Comparison of ENCODE assay signal across 16 cellular contexts in the genomic region with DNA sequence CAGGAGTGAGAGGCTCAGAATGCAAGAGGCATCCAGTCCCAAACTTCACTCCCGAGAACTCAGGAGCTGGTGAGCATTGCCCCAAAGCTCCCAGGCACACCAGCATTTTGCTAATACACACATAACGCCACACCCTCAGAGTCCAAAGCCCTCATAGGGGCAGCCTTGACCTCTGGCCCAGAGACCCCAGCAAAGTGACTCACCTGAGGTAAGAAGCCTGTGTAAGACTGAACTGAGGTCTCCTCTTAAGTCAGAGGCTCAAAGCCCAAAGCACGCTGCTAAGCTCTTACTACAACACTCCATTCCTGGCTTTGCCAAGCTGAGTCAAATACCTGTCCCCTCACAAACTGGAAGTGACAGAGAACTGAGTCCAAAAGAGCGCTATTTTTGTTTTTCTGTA. TPM values are rescaled to one million over a fixed set of nuclear protein-coding genes. Genes with fewer than 3 reads are reported as not detected.
A peak's percentile ranks its signal among the peaks of the same experiment; 100 is the strongest.
DNase-seq lines count a peak whose midpoint lies in the region; TF ChIP-seq lines count a peak whose summit lies in the region.
"Had no signal": no experiment of that assay in that cellular context is flagged by ENCODE, and none has a peak within 500 bp of the region (broad histone marks: within the 10 kb centered on the region; RNA-seq: fewer than 3 reads in every experiment).

No MANE protein-coding gene starts in this region.

- intact Hi-C loops in CD14-positive monocyte (cut with micrococcal nuclease) = loop anchor here in 1 of 2 donors (2.0 kb wide), 1 partner anchor 14 kb away; no protein-coding TSS in a partner anchor

- H3K4me3 Mint-ChIP-seq in CD14-positive monocyte = no peak overlapping the region
- no peak overlapping the region for H3K4me3 Mint-ChIP-seq in chondrocyte (ENCODE audit: unreplicated experiment)
- H3K4me3 Mint-ChIP-seq: activated CD4-positive, alpha-beta T cell treated with anti-CD3 and anti-CD28 coated beads, Interleukin-2, amount 10 ng/mL, durations not matched to agents 7 days and 5 days had no signal

- H3K36me3 Mint-ChIP-seq in CD14-positive monocyte (peaks cover 27 to 46% of the 10 kb centered on the region in 2 donors), chondrocyte (ENCODE audit: low read depth) (peaks cover 2% of the 10 kb centered on the region)

- no peaks in the 10 kb centered on the region for H4K20me1 ChIP-seq in OCI-LY1 (ENCODE audit: insufficient read depth, low read length)
- H4K20me1 ChIP-seq in SK-N-SH (ENCODE audit: insufficient read depth) = peaks cover 56% of the 10 kb centered on the region

- WGBS in SK-N-SH (ENCODE audit: low lambda C conversion rate) = 100% methylated on average over 3 of the region's 4 CpGs

- DNase-seq in CD14-positive monocyte (ENCODE audit: low spot score) (no peak), RKO (ENCODE audit: low spot score) (no peak), chondrocyte (ENCODE audit: low spot score) (no peak), SK-N-SH (no peak), kidney tubule cell (ENCODE audit: low spot score) (no peak)
- DNase-seq: activated CD4-positive, alpha-beta T cell treated with anti-CD3 and anti-CD28 coated beads, Interleukin-2, amount 10 ng/mL, durations not matched to agents 7 days and 5 days; DMS79; head of caudate nucleus; left ventricle myocardium superior; NCI-H2029; NCI-H446 treated with DMSO at 0.1 percent for 48 hours; stimulated activated CD4-positive, alpha-beta T cell treated with anti-CD3 and anti-CD28 coated beads, Interleukin-2, amount 100 ng/mL, for 48 hours had no signal

- H3K27ac ChIP-seq in OCI-LY1 (ENCODE audit: low read depth, low read length, poor library complexity, severe bottlenecking) = peak overlapping the region; percentile 33
- peak overlapping the region; percentile 99 for H3K27ac ChIP-seq in neutrophil
- peak overlapping the region in 1 of 2 experiments; percentile 18; a peak in 1 of 4 replicates for H3K27ac ChIP-seq in SK-N-SH (ENCODE audit: low read depth in 2 of 2, low read length in 1 of 2)
- H3K27ac ChIP-seq: C4-2B had no signal

- peaks cover 0 to 7% (median 0%) of the 10 kb centered on the region in 3 donors for H3K27me3 Mint-ChIP-seq in CD14-positive monocyte (ENCODE audit: low read depth in 3 of 3)
- H3K27me3 Mint-ChIP-seq in chondrocyte (ENCODE audit: low read depth) = no peaks in the 10 kb centered on the region
- H3K27me3 Mint-ChIP-seq: activated CD4-positive, alpha-beta T cell treated with anti-CD3 and anti-CD28 coated beads, Interleukin-2, amount 10 ng/mL, durations not matched to agents 7 days and 5 days had no signal

- TF ChIP-seq RAD21 in SK-N-SH (IDR thresholded peaks at IDR 0.05; ENCODE audit: low read length) = no peak

- CTCF ChIA-PET in SK-N-SH (lab: Yijun Ruan, JAX) = interaction anchor here (1.5 to 2.4 kb wide), 2 partner anchors 28 to 42 kb away, joined by 5 to 6 read pairs; no protein-coding TSS in a partner anchor

- H3F3A ChIP-seq in OCI-LY1 (ENCODE audit: insufficient read depth, low read length) = no peaks in the 10 kb centered on the region
- peaks cover 4% of the 10 kb centered on the region for H3F3A ChIP-seq in SK-N-SH (replicated peaks; ENCODE audit: insufficient read depth)

- H3K4me1 Mint-ChIP-seq in CD14-positive monocyte = peaks cover 65% of the 10 kb centered on the region
- peaks cover 25% of the 10 kb centered on the region for H3K4me1 Mint-ChIP-seq in chondrocyte (ENCODE audit: low read depth)

- H3K4me1 ChIP-seq in OCI-LY1 (ENCODE audit: insufficient read depth, low read length, severe bottlenecking) = peaks cover 28% of the 10 kb centered on the region
- no peaks in the 10 kb centered on the region for H3K4me1 ChIP-seq in endocrine pancreas (ENCODE audit: control insufficient read depth, insufficient read depth, low read length)
- H3K4me1 ChIP-seq in neutrophil (ENCODE audit: control insufficient read depth in 1 of 2, insufficient read depth in 1 of 2, low read depth in 1 of 2, low read length in 1 of 2) = peaks cover 99% of the 10 kb centered on the region in 2 experiments
- peaks cover 0 to 27% of the 10 kb centered on the region in 2 experiments; a peak in 3 of 4 replicates for H3K4me1 ChIP-seq in SK-N-SH (ENCODE audit: control insufficient read depth in 1 of 2, insufficient read depth in 2 of 2, low read depth in 1 of 2, low read length in 1 of 2)

- H3K27ac Mint-ChIP-seq in CD14-positive monocyte (peak overlapping the region; percentile 93 to 99 (median 98)), chondrocyte (ENCODE audit: unreplicated experiment) (no peak overlapping the region)
- H3K27ac Mint-ChIP-seq: activated CD4-positive, alpha-beta T cell treated with anti-CD3 and anti-CD28 coated beads, Interleukin-2, amount 10 ng/mL, durations not matched to agents 7 days and 5 days had no signal

- H3K79me2 ChIP-seq in OCI-LY1 (ENCODE audit: insufficient read depth, low read length) = no peaks in the 10 kb centered on the region
- peaks cover 99% of the 10 kb centered on the region for H3K79me2 ChIP-seq in SK-N-SH (ENCODE audit: insufficient read depth)

- H3K9me3 Mint-ChIP-seq in CD14-positive monocyte = no peaks in the 10 kb centered on the region
- no peaks in the 10 kb centered on the region for H3K9me3 Mint-ChIP-seq in chondrocyte (ENCODE audit: low read depth)
- H3K9me3 Mint-ChIP-seq: activated CD4-positive, alpha-beta T cell treated with anti-CD3 and anti-CD28 coated beads, Interleukin-2, amount 10 ng/mL, durations not matched to agents 7 days and 5 days had no signal

- H3K9me3 ChIP-seq in OCI-LY1 (ENCODE audit: low read length) (no peaks in the 10 kb centered on the region), endocrine pancreas (ENCODE audit: control insufficient read depth, low read length) (no peaks in the 10 kb centered on the region), neutrophil (no peaks in the 10 kb centered on the region), SK-N-SH (no peaks in the 10 kb centered on the region)

- TF ChIP-seq CTCF in CD14-positive monocyte (IDR thresholded peaks at IDR 0.05) (no peak), OCI-LY1 (IDR thresholded peaks at IDR 0.05; ENCODE audit: low read length) (no peak), neutrophil (IDR thresholded peaks at IDR 0.05) (no peak), chondrocyte (IDR thresholded peaks at IDR 0.05) (no peak), SK-N-SH (IDR thresholded peaks at IDR 0.05) (no peak)

- H2AFZ ChIP-seq in OCI-LY1 (ENCODE audit: low read length) (no peak overlapping the region), SK-N-SH (ENCODE audit: low read depth) (no peak overlapping the region)

- no peak overlapping the region for H3K4me3 ChIP-seq in OCI-LY1 (ENCODE audit: low read depth, low read length, poor library complexity, severe bottlenecking)
- H3K4me3 ChIP-seq in endocrine pancreas (ENCODE audit: control insufficient read depth, insufficient read depth, low read length) = no peak overlapping the region
- peak overlapping the region; percentile 44 to 62 for H3K4me3 ChIP-seq in neutrophil (ENCODE audit: low read depth in 1 of 2, low read length in 1 of 2)
- no peak overlapping the region for H3K4me3 ChIP-seq in SK-N-SH (ENCODE audit: low read depth in 2 of 2, low read length in 1 of 2)

- H3K27me3 ChIP-seq in OCI-LY1 (ENCODE audit: insufficient read depth, low read length) (no peaks in the 10 kb centered on the region), endocrine pancreas (ENCODE audit: control insufficient read depth, insufficient read depth, low read length) (no peaks in the 10 kb centered on the region), neutrophil (no peaks in the 10 kb centered on the region), SK-N-SH (ENCODE audit: insufficient read depth) (no peaks in the 10 kb centered on the region)

- POLR2A ChIA-PET in SK-N-SH (lab: Yijun Ruan, JAX) = interaction anchor here (1.3 kb wide), 1 partner anchor 11 kb away, joined by 3 read pairs; no protein-coding TSS in a partner anchor

- H3K9me2 ChIP-seq in OCI-LY1 (ENCODE audit: low read depth, low read length) (no peaks in the 10 kb centered on the region), SK-N-SH (no peaks in the 10 kb centered on the region)

- no peak overlapping the region for H3K9ac ChIP-seq in OCI-LY1 (ENCODE audit: low read length)
- H3K9ac ChIP-seq in endocrine pancreas (ENCODE audit: control insufficient read depth, insufficient read depth, low read length) = peak overlapping the region; percentile 56
- no peak overlapping the region for H3K9ac ChIP-seq in SK-N-SH

- TF ChIP-seq EP300 in SK-N-SH (IDR thresholded peaks at IDR 0.05; ENCODE audit: borderline replicate concordance in 1 of 2, low read depth in 1 of 2, low read length in 1 of 2) = no peak

- no peak overlapping the region for H3K4me2 ChIP-seq in OCI-LY1 (ENCODE audit: low read length)
- no peak overlapping the region for H3K4me2 ChIP-seq in SK-N-SH

- H3K36me3 ChIP-seq in OCI-LY1 (ENCODE audit: insufficient read depth, low read length) (no peaks in the 10 kb centered on the region), endocrine pancreas (ENCODE audit: control insufficient read depth, insufficient read depth, low read length) (no peaks in the 10 kb centered on the region), neutrophil (peaks cover 3% of the 10 kb centered on the region), SK-N-SH (replicated peaks in 1 of 2; ENCODE audit: control insufficient read depth in 1 of 2, insufficient read depth in 2 of 2, low read length in 1 of 2) (peaks cover 6 to 8% of the 10 kb centered on the region in 2 experiments)

TF ChIP-seq in SK-N-SH, 30 proteins besides CTCF, POLR2A, EP300 and RAD21:
- TF ChIP-seq TAF1 (IDR thresholded peaks at IDR 0.05; ENCODE audit: borderline replicate concordance, low read depth, low read length) (no peak), FOSL2 (IDR thresholded peaks at IDR 0.05; ENCODE audit: borderline replicate concordance, low read depth) (no peak), MEF2A (IDR thresholded peaks at IDR 0.05; ENCODE audit: borderline replicate concordance, low read depth) (no peak)

RNA-seq across cellular contexts. Expression of gene ST3GAL2, which starts 16.4 kb away (rescaled TPM):
- polyA plus RNA-seq in CD14-positive monocyte (10 to 100 TPM; 13.5 to 20.0 TPM), SK-N-SH (2012; rRNA removed) (11.4 and 19.9 TPM in 2 replicates)
- 71.9 to 76.4 TPM (median 72.1 TPM) in 3 replicates for total RNA-seq in chondrocyte
- 6.6 and 13.1 TPM in 2 replicates for polyA plus RNA-seq in SK-N-SH (2012; cell fraction: cytosol; rRNA removed)
- polyA plus RNA-seq in SK-N-SH (2012; cell fraction: nucleus; rRNA removed) = 13.6 and 16.1 TPM in 2 replicates

RNA-seq across cellular contexts. Expression of gene FCSK, which starts 31.9 kb away (rescaled TPM):
- polyA plus RNA-seq in CD14-positive monocyte (1 to 10 TPM; 4.2 to 6.4 TPM), SK-N-SH (2012; rRNA removed) (9.7 and 10.4 TPM in 2 replicates)
- total RNA-seq in chondrocyte = 9.2 to 12.9 TPM (median 11.5 TPM) in 3 replicates
- polyA plus RNA-seq in SK-N-SH (2012; cell fraction: cytosol; rRNA removed) = 2.3 and 3.3 TPM in 2 replicates
- 47.7 and 71.8 TPM in 2 replicates for polyA plus RNA-seq in SK-N-SH (2012; cell fraction: nucleus; rRNA removed)

Comparison
In these comparisons a context has a peak if more than half of its experiments do, and no peak if none do; other contexts are left out.
1. H3K4me3 ChIP-seq: peak in neutrophil (2 of 2); none in OCI-LY1 (single experiment), endocrine pancreas (single experiment) and SK-N-SH (0 of 2).